Comparison of ENCODE assay signal across 8 cellular contexts in genomic region chr16:23678430-23679273, GRCh38. TPM values are rescaled to one million over a fixed set of nuclear protein-coding genes. Genes with fewer than 3 reads are reported as not detected.
A peak's percentile ranks its signal among the peaks of the same experiment; 100 is the strongest.
DNase-seq lines count a peak whose midpoint lies in the region; ATAC-seq and TF ChIP-seq lines count a peak whose summit lies in the region.

PLK1 (plus strand) TSS chr16:23678889; CDS start chr16:23678933, 44 bp downstream.

- POLR2A ChIA-PET in T-cell (lab: Charles Lee) = no interaction called here

- peak within 1 kb of the TSS; percentile 79 to 86 (median 82) for H3K4me3 Mint-ChIP-seq in T-cell

- ATAC-seq in HG02610 (IDR thresholded peaks at IDR 0.05; ENCODE audit: unreplicated experiment) (peak; percentile 85), T-cell (replicated peaks in 1 of 4) (peak; percentile 94 to 99 (median 98)), left cardiac atrium (peak; percentile 93 to 95), psoas muscle (peak; percentile 87 to 96 (median 90))

- H3K4me1 Mint-ChIP-seq in T-cell = peaks cover 12 to 21% (median 13%) of the 10 kb centered on the region in 3 donors

- 1 to 2% (median 1%) methylated on average over 74 to 75 of the region's 75 CpGs for WGBS in psoas muscle, 3 donors

- H3K27me3 ChIP-seq in adipocyte (replicated peaks; ENCODE audit: control insufficient read depth, insufficient read depth, low read length) (no peaks in the 10 kb centered on the region), psoas muscle (ENCODE audit: insufficient read depth in 3 of 3, low read length in 2 of 3) (no peaks in the 10 kb centered on the region), uterus (no peaks in the 10 kb centered on the region)

- CTCF ChIA-PET in T-cell (lab: Charles Lee) = no interaction called here

- H3K9ac ChIP-seq in adipocyte (ENCODE audit: low read length) = peak within 1 kb of the TSS; percentile 75

- H3K27ac Mint-ChIP-seq in T-cell = peak within 1 kb of the TSS in 1 of 2 donors; percentile 43

- no peaks in the 10 kb centered on the region for H3K9me3 ChIP-seq in adipocyte (ENCODE audit: control insufficient read depth, low read length)
- no peaks in the 10 kb centered on the region for H3K9me3 ChIP-seq in psoas muscle
- H3K9me3 ChIP-seq in uterus = no peaks in the 10 kb centered on the region

- peaks cover 0 to 2% of the 10 kb centered on the region in 2 donors for H3K27me3 Mint-ChIP-seq in T-cell

- H3K4me3 ChIP-seq in adipocyte (ENCODE audit: low read length) (peak within 1 kb of the TSS; percentile 85), psoas muscle (peak within 1 kb of the TSS; percentile 65), uterus (peak within 1 kb of the TSS; percentile 38 to 39)

- DNase-seq in GM10266 (ENCODE audit: extremely low spot score) = peak; percentile 88
- DNase-seq in NCI-H1105 treated with DMSO at 0.1 percent for 48 hours (lab: John Stamatoyannopoulos, UW) = peak; percentile 83
- DNase-seq in T-cell = peak; percentile 29 to 78 (median 61)
- peak; percentile 94 for DNase-seq in adipocyte (ENCODE audit: low read depth)
- peak; percentile 78 for DNase-seq in left cardiac atrium
- peak; percentile 77 to 83 for DNase-seq in psoas muscle
- peak; percentile 32 to 62 for DNase-seq in uterus

- H3K36me3 Mint-ChIP-seq in T-cell = peaks cover 9% of the 10 kb centered on the region

- TF ChIP-seq CTCF in GM10266 (IDR thresholded peaks at IDR 0.05; ENCODE audit: control insufficient read depth, insufficient read depth, low read depth, missing control alignments) = peak; percentile 38
- peak; percentile 8 for TF ChIP-seq CTCF in psoas muscle (IDR thresholded peaks at IDR 0.05)
- TF ChIP-seq CTCF in uterus (IDR thresholded peaks at IDR 0.05) = peak in 3 of 4 experiments; percentile 7 to 22 (median 17)

- no peak for TF ChIP-seq POLR2A in uterus (IDR thresholded peaks at IDR 0.05)

- H3K27ac ChIP-seq in psoas muscle = no peak within 1 kb of the TSS
- H3K27ac ChIP-seq in uterus = no peak within 1 kb of the TSS

- H3K36me3 ChIP-seq in adipocyte (ENCODE audit: control insufficient read depth, insufficient read depth, low read length, severe bottlenecking) (peaks cover 15% of the 10 kb centered on the region), psoas muscle (ENCODE audit: insufficient read depth in 1 of 2, low read depth in 1 of 2) (peaks cover 2 to 41% of the 10 kb centered on the region in 2 donors), uterus (no peaks in the 10 kb centered on the region)

- H3K9me3 Mint-ChIP-seq in T-cell = no peaks in the 10 kb centered on the region

- intact Hi-C loops in left cardiac atrium (cut with DNase I) (loop anchor here in 1 of 2 donors (5.0 kb wide), 1 partner anchor 359 kb away; no protein-coding TSS in a partner anchor), psoas muscle (cut with DNase I) (loop anchor here in 1 of 2 donors (10.0 kb wide), 1 partner anchor 356 kb away; no protein-coding TSS in a partner anchor), uterus (cut with DNase I; ENCODE audit: low total_unique reads) (no loop called here)

- H3K4me1 ChIP-seq in adipocyte (ENCODE audit: control insufficient read depth, insufficient read depth, low read length) = peaks cover 46% of the 10 kb centered on the region
- H3K4me1 ChIP-seq in psoas muscle = peaks cover 4% of the 10 kb centered on the region
- no peaks in the 10 kb centered on the region for H3K4me1 ChIP-seq in uterus

RNA-seq across cellular contexts. Expression of gene PLK1, which starts in this region (rescaled TPM):
- total RNA-seq in T-cell (1 to 10 TPM; 1.5 to 4.6 (median 3.7) TPM), left cardiac atrium (1 to 10 TPM in 1 of 2 donors, under 1 TPM in 1; 0.52 to 1.5 TPM), psoas muscle (under 1 TPM; 0.58 to 0.98 (median 0.82) TPM), uterus (10 to 100 TPM in 1 of 4 donors, 1 to 10 TPM in 2, not detected in 1; 3.4 to 10.7 (median 4.4) TPM)
- polyA plus RNA-seq in psoas muscle = under 1 TPM; 0.43 to 0.87 (median 0.57) TPM

Comparison
In these comparisons a context has a peak if more than half of its experiments do, and no peak if none do; other contexts are left out.
1. Peak in DNase-seq, ATAC-seq and H3K4me3 ChIP-seq in psoas muscle; RNA of the gene not detected or under 1 TPM.